In genomic region chr4:25088342-25088952, GRCh38 we compare ENCODE assay signal across 1 cellular context.
TF ChIP-seq lines count a peak whose summit lies in the region.

No MANE protein-coding gene starts in this region.

TF ChIP-seq in H1, 55 proteins besides CTCF, POLR2A, EP300 and RAD21 (continued from another document):
- no peak for TF ChIP-seq MAX (IDR thresholded peaks at IDR 0.05)
